9 cellular contexts compared by ENCODE assay signal in genomic region chr6:29653452-29654038, GRCh38. TPM values are rescaled to one million over a fixed set of nuclear protein-coding genes. Genes with fewer than 3 reads are reported as not detected.
DNase-seq lines count a peak whose midpoint lies in the region; ATAC-seq and TF ChIP-seq lines count a peak whose summit lies in the region.
"Had no signal": no experiment of that assay in that cellular context is flagged by ENCODE, and none has a peak within 500 bp of the region (broad histone marks: within the 10 kb centered on the region; RNA-seq: fewer than 3 reads in every experiment).

No MANE protein-coding gene starts in this region.

- H3K27ac ChIP-seq in adrenal gland (no peak overlapping the region), spleen (no peak overlapping the region)

- H3K4me3 ChIP-seq in adrenal gland (no peak overlapping the region), spleen (no peak overlapping the region)

- ATAC-seq in HG02798 (IDR thresholded peaks at IDR 0.05; ENCODE audit: poor library complexity, unreplicated experiment), result no peak

- peak; percentile 82 for DNase-seq in DMS114 treated with DMSO at 0.1 percent for 48 hours (lab: John Stamatoyannopoulos, UW; ENCODE audit: unreplicated experiment)
- DNase-seq in KBM-7, result peak; percentile 45
- DNase-seq in NOMO-1 (lab: John Stamatoyannopoulos, UW; ENCODE audit: unreplicated experiment in 2 of 2), result peak; percentile 24 to 71
- DNase-seq in adrenal gland, result peak in 6 of 7 donors; percentile 25 to 70 (median 55)
- DNase-seq in hippocampal formation (lab: John Stamatoyannopoulos, UW), result peak; percentile 27 to 93
- DNase-seq in spleen, result no peak
- DNase-seq in 8988T, result no peak

- TF ChIP-seq POLR2A in adrenal gland (IDR thresholded peaks at IDR 0.05), result no peak
- TF ChIP-seq POLR2A in spleen (IDR thresholded peaks at IDR 0.05), result no peak

- peaks cover 0 to 15% of the 10 kb centered on the region in 2 donors for H3K4me1 ChIP-seq in adrenal gland (replicated peaks in 1 of 2)
- H3K4me1 ChIP-seq in spleen, result peaks cover 4 to 34% (median 19%) of the 10 kb centered on the region in 6 donors

- H3K27me3 ChIP-seq in adrenal gland (peaks cover 4% of the 10 kb centered on the region), spleen (replicated peaks in 1 of 7) (peaks cover 0 to 25% (median 0%) of the 10 kb centered on the region in 7 donors)

- intact Hi-C loops in adrenal gland (cut with DNase I), result no loop called here
- intact Hi-C loops in spleen (cut with DNase I; ENCODE audit: low total_unique reads), result no loop called here

- TF ChIP-seq CTCF in adrenal gland (IDR thresholded peaks at IDR 0.05) (peak; percentile 46 to 90 (median 56)), spleen (IDR thresholded peaks at IDR 0.05 in 8 of 11, conservative IDR thresholded peaks at IDR 0.05 in 3 of 11) (peak in 9 of 11 experiments; percentile 49 to 79 (median 69))

- H3K36me3 ChIP-seq in adrenal gland (replicated peaks in 1 of 2) (no peaks in the 10 kb centered on the region), spleen (no peaks in the 10 kb centered on the region)

- in situ Hi-C loops in KBM-7 (cut with MboI; ENCODE audit: low pct_unique_long_range_greater_than_20kb, low sequenced_read_pairs), result no loop called here

- H3K9me3 ChIP-seq in adrenal gland (replicated peaks in 1 of 3), result no peaks in the 10 kb centered on the region
- H3K9me3 ChIP-seq in spleen, result no peaks in the 10 kb centered on the region

- 8 to 10% (median 9%) methylated on average over 8 of the region's 8 CpGs for WGBS in adrenal gland, 4 donors
- WGBS in spleen, 5 donors, result 12% methylated on average over 8 of the region's 8 CpGs

RNA-seq across cellular contexts. Expression of gene MOG, which starts 3.3 kb away (rescaled TPM):
- not detected for total RNA-seq in adrenal gland
- not detected for polyA plus RNA-seq in adrenal gland
- total RNA-seq in spleen, result not detected
- polyA plus RNA-seq in spleen, result not detected
- total RNA-seq: T-helper 2 cell treated with Interferon-gamma antibody and Interleukin-4, amounts not matched to agents 100 ng/mL and 5 ng/mL, for 36 hours had no signal

RNA-seq across cellular contexts. Expression of gene GABBR1, which starts 20.6 kb away (rescaled TPM):
- total RNA-seq in adrenal gland (10 to 100 TPM in 7 of 8 donors, 1 to 10 TPM in 1; 6.9 to 41.4 (median 17.8) TPM), spleen (100 to 1,000 TPM in 1 of 7 donors, 10 to 100 TPM in 6; 52.8 to 122 (median 70.4) TPM)
- polyA plus RNA-seq in adrenal gland (10 to 100 TPM; 17.0 to 68.9 (median 49.6) TPM), spleen (10 to 100 TPM; 13.8 to 45.4 (median 39.1) TPM)

RNA-seq across cellular contexts. Expression of gene ZFP57, which starts 27.4 kb away (rescaled TPM):
- total RNA-seq in adrenal gland (1 to 10 TPM in 1 of 8 donors, under 1 TPM in 2, not detected in 5; 0.51 to 1.3 (median 0.96) TPM), spleen (1 to 10 TPM in 1 of 7 donors, under 1 TPM in 2, not detected in 4; 0.37 to 2.8 (median 0.55) TPM)
- polyA plus RNA-seq in adrenal gland (1 to 10 TPM in 1 of 3 donors, not detected in 2; 1.9 TPM), spleen (1 to 10 TPM in 1 of 3 donors, not detected in 2; 6.8 TPM)

Comparison
In these comparisons a context has a peak if more than half of its experiments do, and no peak if none do; other contexts are left out.
1. DNase-seq: peak in DMS114 treated with DMSO at 0.1 percent for 48 hours (single experiment), KBM-7 (single experiment), NOMO-1 (2 of 2), adrenal gland (6 of 7) and hippocampal formation (2 of 2); none in spleen (single experiment) and 8988T (single experiment).